ENCODE assay signal across 1 cellular context in the genomic region with DNA sequence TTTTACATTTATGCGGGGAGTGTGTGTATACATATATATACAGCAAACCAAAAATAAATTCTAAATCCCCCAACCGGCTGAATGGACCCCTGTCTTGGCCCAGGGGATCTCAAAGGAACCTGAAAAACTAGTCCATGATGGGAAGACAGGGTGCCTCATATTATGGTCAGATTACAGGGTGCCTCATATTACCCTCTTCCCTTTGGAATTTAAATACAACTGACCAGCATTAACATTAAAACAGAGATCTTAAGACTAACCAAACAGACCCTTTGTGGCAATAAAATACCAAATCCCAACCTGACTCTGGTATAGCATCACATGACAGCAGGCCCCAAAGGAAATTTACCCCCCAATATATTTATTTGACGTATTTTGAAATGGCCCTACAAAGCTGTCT.
TF ChIP-seq lines count a peak whose summit lies in the region.

No MANE protein-coding gene starts in this region.

TF ChIP-seq in GM23338, 12 proteins besides CTCF, POLR2A, EP300 and RAD21 (continued from another document):
- TF ChIP-seq EZH2phosphoT487 (IDR thresholded peaks at IDR 0.05; ENCODE audit: unreplicated experiment) (no peak), JUNB (IDR thresholded peaks at IDR 0.05; ENCODE audit: unreplicated experiment) (no peak)
TF ChIP-seq in GM23338: peak in this region for 0.
